Comparison of ENCODE assay signal across 16 cellular contexts in the genomic region with DNA sequence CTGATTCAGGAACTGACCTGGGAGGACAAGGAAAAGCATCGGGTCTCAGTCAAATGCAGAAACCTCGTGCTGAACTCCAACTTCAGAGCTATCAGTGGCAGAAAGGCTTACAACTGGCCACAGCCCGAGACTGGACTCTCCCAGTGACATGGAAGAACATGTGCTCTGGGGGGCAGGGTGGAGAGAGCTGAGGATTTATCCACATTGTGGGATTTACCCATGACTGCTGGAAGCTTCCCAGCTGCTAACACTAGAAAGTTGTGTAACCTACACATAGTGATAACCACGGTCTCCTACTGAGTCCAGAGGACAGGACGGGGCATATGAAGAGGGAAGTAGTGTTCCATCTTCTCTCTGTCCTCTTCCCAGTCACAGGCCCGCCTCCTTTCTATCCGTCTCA.
A peak's percentile ranks its signal among the peaks of the same experiment; 100 is the strongest.
DNase-seq lines count a peak whose midpoint lies in the region; ATAC-seq and TF ChIP-seq lines count a peak whose summit lies in the region.
"Had no signal": no experiment of that assay in that cellular context is flagged by ENCODE, and none has a peak within 500 bp of the region (broad histone marks: within the 10 kb centered on the region; RNA-seq: fewer than 3 reads in every experiment).

No MANE protein-coding gene starts in this region.

- H3K9ac ChIP-seq in parathyroid adenoma = no peak overlapping the region

- H3K36me3 ChIP-seq in body of pancreas (replicated peaks in 1 of 2; ENCODE audit: insufficient read depth in 1 of 2, low read depth in 2 of 2) (no peaks in the 10 kb centered on the region), parathyroid adenoma (ENCODE audit: control insufficient read depth, insufficient read depth, low read length) (no peaks in the 10 kb centered on the region)
- H3K36me3 ChIP-seq: ascending aorta had no signal

- no peak for TF ChIP-seq POLR2A in body of pancreas (IDR thresholded peaks at IDR 0.05)

- H3K4me2 ChIP-seq in parathyroid adenoma (ENCODE audit: low read length) = no peak overlapping the region
- H3K4me2 ChIP-seq: A549 had no signal

- WGBS in body of pancreas, 2 donors = 23 to 31% methylated on average over 7 of the region's 7 CpGs
- WGBS in right cardiac atrium = 19% methylated on average over 7 of the region's 7 CpGs

- H3K4me1 ChIP-seq in body of pancreas = peaks cover 43% of the 10 kb centered on the region
- peaks cover 17% of the 10 kb centered on the region for H3K4me1 ChIP-seq in right cardiac atrium (ENCODE audit: control insufficient read depth, insufficient read depth, low read length)
- H3K4me1 ChIP-seq in parathyroid adenoma = no peaks in the 10 kb centered on the region
- H3K4me1 ChIP-seq: A549 had no signal

- peak; percentile 20 for DNase-seq in AG04450 (ENCODE audit: low read depth, low spot score)
- DNase-seq in body of pancreas = peak in 3 of 4 donors; percentile 42 to 60 (median 43)
- peak; percentile 76 to 89 (median 78) for DNase-seq in right cardiac atrium
- DNase-seq in NCI-H1417 (lab: John Stamatoyannopoulos, UW) = no peak
- no peak for DNase-seq in NCI-H2171 treated with DMSO at 0.1 percent for 48 hours (lab: John Stamatoyannopoulos, UW)
- DNase-seq in HT-29 (ENCODE audit: low spot score) = no peak
- DNase-seq: activated CD4-positive, alpha-beta T cell treated with anti-CD3 and anti-CD28 coated beads for 36 hours; activated T-cell treated with anti-CD3 and anti-CD28 coated beads, Interleukin-2, amount 50 U/mL, for 4 hours; Calu3; endodermal cell; mesendoderm; T-helper 1 cell had no signal

- TF ChIP-seq CTCF in AG04450 (IDR thresholded peaks at IDR 0.05; ENCODE audit: low read depth, low read length) (no peak), body of pancreas (IDR thresholded peaks at IDR 0.05) (no peak), parathyroid adenoma (IDR thresholded peaks at IDR 0.05) (no peak)

- CTCF ChIA-PET in AG04450 (lab: Charles Lee) = interaction anchor here (1.2 kb wide), 1 partner anchor 38 kb away, joined by 5 read pairs; no protein-coding TSS in a partner anchor

- intact Hi-C loops in body of pancreas (cut with DNase I) = no loop called here
- intact Hi-C loops in right cardiac atrium (cut with DNase I) = no loop called here

- no peaks in the 10 kb centered on the region for H3K79me2 ChIP-seq in parathyroid adenoma

- H3K27ac ChIP-seq in AG04450 (ENCODE audit: low read depth, low read length) = no peak overlapping the region
- peak overlapping the region in 2 of 4 donors; percentile 69 to 77 for H3K27ac ChIP-seq in body of pancreas
- H3K27ac ChIP-seq in right cardiac atrium (ENCODE audit: low read length) = no peak overlapping the region
- H3K27ac ChIP-seq in parathyroid adenoma = peak overlapping the region; percentile 24
- H3K27ac ChIP-seq: A549, ascending aorta had no signal

- H3K9me3 ChIP-seq in AG04450 (ENCODE audit: control insufficient read depth, insufficient read depth, low read length) = peaks cover 7% of the 10 kb centered on the region; the same call in 1 of the 2 replicates
- no peaks in the 10 kb centered on the region for H3K9me3 ChIP-seq in body of pancreas
- no peaks in the 10 kb centered on the region for H3K9me3 ChIP-seq in right cardiac atrium (ENCODE audit: control insufficient read depth, low read length)
- no peaks in the 10 kb centered on the region for H3K9me3 ChIP-seq in parathyroid adenoma (ENCODE audit: control insufficient read depth, low read length)
- H3K9me3 ChIP-seq: A549, ascending aorta had no signal

- H3K4me3 ChIP-seq in AG04450 (ENCODE audit: low read depth, low read length) (no peak overlapping the region), body of pancreas (no peak overlapping the region), right cardiac atrium (ENCODE audit: low read length) (no peak overlapping the region), parathyroid adenoma (ENCODE audit: low read depth, low read length) (no peak overlapping the region)
- H3K4me3 ChIP-seq: A549, ascending aorta had no signal

- no peaks in the 10 kb centered on the region for H3K27me3 ChIP-seq in AG04450 (ENCODE audit: control insufficient read depth, insufficient read depth, low read length)
- H3K27me3 ChIP-seq in body of pancreas = no peaks in the 10 kb centered on the region
- H3K27me3 ChIP-seq in right cardiac atrium (ENCODE audit: control insufficient read depth, insufficient read depth) = no peaks in the 10 kb centered on the region
- H3K27me3 ChIP-seq in parathyroid adenoma (ENCODE audit: control insufficient read depth, insufficient read depth, low read length) = no peaks in the 10 kb centered on the region
- H3K27me3 ChIP-seq: ascending aorta had no signal

- ATAC-seq in body of pancreas (peak; percentile 49), right cardiac atrium (peak; percentile 79 to 80), HG03457 (IDR thresholded peaks at IDR 0.05; ENCODE audit: unreplicated experiment) (no peak)
- ATAC-seq: activated CD4-positive, alpha-beta T cell treated with anti-CD3 and anti-CD28 coated beads for 36 hours; activated T-cell treated with anti-CD3 and anti-CD28 coated beads, Interleukin-2, amount 50 U/mL, for 4 hours had no signal

- no peak overlapping the region for H2AFZ ChIP-seq in parathyroid adenoma

- POLR2A ChIA-PET in AG04450 (lab: Yijun Ruan, JAX) = no interaction called here

Comparison
In these comparisons a context has a peak if more than half of its experiments do, and no peak if none do; other contexts are left out.
1. DNase-seq: peak in AG04450 (single experiment), body of pancreas (3 of 4) and right cardiac atrium (3 of 3); none in NCI-H1417 (0 of 3), NCI-H2171 treated with DMSO at 0.1 percent for 48 hours (single experiment) and HT-29 (single experiment).